8 cellular contexts compared by ENCODE assay signal in genomic region chr1:150281758-150282557, GRCh38. TPM values are rescaled to one million over a fixed set of nuclear protein-coding genes. Genes with fewer than 3 reads are reported as not detected.
DNase-seq lines count a peak whose midpoint lies in the region; ATAC-seq and TF ChIP-seq lines count a peak whose summit lies in the region.

CIART (plus strand) TSS chr1:150282554; CDS start chr1:150283268, 714 bp downstream.

- intact Hi-C loops in cardiac septum (cut with DNase I), result loop anchor here (1.0 to 5.0 kb wide), 3 partner anchors 14 to 80 kb away; partner anchors contain the start of gene RPRD2

- peaks cover 4% of the 10 kb centered on the region for H3K27me3 Mint-ChIP-seq in osteocyte (ENCODE audit: unreplicated experiment)

- H3K27ac Mint-ChIP-seq in osteocyte (ENCODE audit: unreplicated experiment), result peak within 1 kb of the TSS; percentile 79

- no peaks in the 10 kb centered on the region for H3K27me3 ChIP-seq in thoracic aorta (replicated peaks; ENCODE audit: insufficient read depth)

- peak within 1 kb of the TSS; percentile 96 to 97 for H3K27ac ChIP-seq in thoracic aorta

- peak; percentile 98 for DNase-seq in Ammon's horn (ENCODE audit: low spot score)
- peak; percentile 99 for DNase-seq in NCI-H1092 (lab: John Stamatoyannopoulos, UW)
- DNase-seq in T follicular helper cell (ENCODE audit: low read depth), result peak; percentile 69
- DNase-seq in amniotic epithelial cell (ENCODE audit: low read depth), result peak; percentile 99
- DNase-seq in cardiac septum (ENCODE audit: low spot score), result peak; percentile 95
- DNase-seq in osteocyte (ENCODE audit: extremely low spot score, unreplicated experiment), result peak; percentile 90
- DNase-seq in thoracic aorta (ENCODE audit: low spot score), result peak; percentile 97

- TF ChIP-seq CTCF in osteocyte (IDR thresholded peaks at IDR 0.05), result no peak
- no peak for TF ChIP-seq CTCF in thoracic aorta (IDR thresholded peaks at IDR 0.05)

- ATAC-seq in GM21423 (IDR thresholded peaks at IDR 0.05; ENCODE audit: unreplicated experiment), result peak; percentile 57
- ATAC-seq in thoracic aorta (ENCODE audit: insufficient number of reproducible peaks, low FRiP score, low read depth), result peak; percentile 99

- peaks cover 10 to 22% of the 10 kb centered on the region in 2 donors for H3K4me1 ChIP-seq in thoracic aorta (ENCODE audit: control insufficient read depth in 1 of 2, low read depth in 2 of 2)

- H3K36me3 Mint-ChIP-seq in osteocyte (ENCODE audit: unreplicated experiment), result peaks cover 33% of the 10 kb centered on the region

- H3K4me3 ChIP-seq in thoracic aorta, result peak within 1 kb of the TSS; percentile 77

- peak within 1 kb of the TSS; percentile 80 for H3K4me3 Mint-ChIP-seq in osteocyte (ENCODE audit: unreplicated experiment)

- no peaks in the 10 kb centered on the region for H3K9me3 ChIP-seq in thoracic aorta

- no peaks in the 10 kb centered on the region for H3K9me3 Mint-ChIP-seq in osteocyte (ENCODE audit: unreplicated experiment)

- H3K36me3 ChIP-seq in thoracic aorta, result peaks cover 5% of the 10 kb centered on the region

- peaks cover 19% of the 10 kb centered on the region for H3K4me1 Mint-ChIP-seq in osteocyte (ENCODE audit: unreplicated experiment)

RNA-seq across cellular contexts. Expression of gene CIART, which starts in this region (rescaled TPM):
- 10.0 TPM for total RNA-seq in cardiac septum
- total RNA-seq in osteocyte, result 3.4 and 5.3 TPM in 2 replicates
- total RNA-seq in thoracic aorta, result 1 to 10 TPM; 5.2 to 9.7 TPM

Comparison
In these comparisons a context has a peak if more than half of its experiments do, and no peak if none do; other contexts are left out.
1. Peak in every context shown above with its lines: DNase-seq, ATAC-seq, H3K4me3 ChIP-seq and H3K27ac ChIP-seq.